In genomic region chr7:150379590-150380379, GRCh38 we compare ENCODE assay signal across 8 cellular contexts. TPM values are rescaled to one million over a fixed set of nuclear protein-coding genes. Genes with fewer than 3 reads are reported as not detected.
DNase-seq lines count a peak whose midpoint lies in the region; ATAC-seq and TF ChIP-seq lines count a peak whose summit lies in the region.

No MANE protein-coding gene starts in this region.

- H3K4me1 ChIP-seq in PC-3 (ENCODE audit: insufficient read depth, low read length): peaks cover 18% of the 10 kb centered on the region
- peaks cover 22% of the 10 kb centered on the region for H3K4me1 ChIP-seq in effector memory CD4-positive, alpha-beta T cell (ENCODE audit: control insufficient read depth, insufficient read depth, low read length, poor library complexity, severe bottlenecking)
- peaks cover 63% of the 10 kb centered on the region for H3K4me1 ChIP-seq in mucosa of descending colon (ENCODE audit: low read depth)
- no peaks in the 10 kb centered on the region for H3K4me1 ChIP-seq in aorta (ENCODE audit: control insufficient read depth in 1 of 2, insufficient read depth in 2 of 2, low read length in 2 of 2)

- H3K27me3 ChIP-seq in PC-3 (ENCODE audit: low read length) (no peaks in the 10 kb centered on the region), aorta (ENCODE audit: control insufficient read depth in 1 of 2, insufficient read depth in 2 of 2, low read length in 1 of 2) (no peaks in the 10 kb centered on the region)
- H3K27me3 ChIP-seq in effector memory CD4-positive, alpha-beta T cell (replicated peaks; ENCODE audit: control insufficient read depth, insufficient read depth, low read length, poor library complexity, severe bottlenecking): no peaks in the 10 kb centered on the region

- WGBS in aorta, 2 donors: 1% methylated on average over 33 to 34 of the region's 34 CpGs

- peaks cover 5% of the 10 kb centered on the region for H3F3A ChIP-seq in PC-3 (ENCODE audit: low read length, unreplicated experiment)

- peak; percentile 10 for DNase-seq in DMS79 (lab: John Stamatoyannopoulos, UW)
- DNase-seq in PC-3: peak; percentile 22
- no peak for DNase-seq in effector memory CD4-positive, alpha-beta T cell
- DNase-seq in mucosa of descending colon: peak in 2 of 3 donors; percentile 71 to 79
- DNase-seq in aorta: no peak
- DNase-seq in NK-92 (lab: John Stamatoyannopoulos, UW; ENCODE audit: unreplicated experiment): no peak

- intact Hi-C loops in PC-3 (cut with micrococcal nuclease) (loop anchor here (1.0 to 5.0 kb wide), 5 partner anchors 11 to 57 kb away; partner anchors contain the start of genes ACTR3C and LRRC61), mucosa of descending colon (cut with DNase I, micrococcal nuclease) (no loop called here), aorta (cut with DNase I) (loop anchor here (1.0 to 10.0 kb wide), 4 partner anchors 11 to 95 kb away; partner anchors contain the start of genes RARRES2 (in 1 of the 2) and REPIN1 (in 1 of the 2))

- TF ChIP-seq CTCF in PC-3 (conservative IDR thresholded peaks at IDR 0.05; ENCODE audit: low read depth, low read length): no peak
- no peak for TF ChIP-seq CTCF in mucosa of descending colon (IDR thresholded peaks at IDR 0.05)

- no peaks in the 10 kb centered on the region for H3K79me2 ChIP-seq in PC-3 (ENCODE audit: low read length)

- no peaks in the 10 kb centered on the region for H3K9me3 ChIP-seq in PC-3 (ENCODE audit: low read length)
- H3K9me3 ChIP-seq in effector memory CD4-positive, alpha-beta T cell (ENCODE audit: control insufficient read depth, low read length): no peaks in the 10 kb centered on the region
- H3K9me3 ChIP-seq in mucosa of descending colon: no peaks in the 10 kb centered on the region
- no peaks in the 10 kb centered on the region for H3K9me3 ChIP-seq in aorta (ENCODE audit: control insufficient read depth, low read length)

- CTCF ChIA-PET in PC-3 (lab: Charles Lee): no interaction called here

- peak overlapping the region; percentile 89 for H3K4me3 ChIP-seq in PC-3 (ENCODE audit: low read length)
- peak overlapping the region; percentile 83 for H3K4me3 ChIP-seq in effector memory CD4-positive, alpha-beta T cell (ENCODE audit: insufficient read depth, low read depth, low read length, poor library complexity, severe bottlenecking)
- H3K4me3 ChIP-seq in mucosa of descending colon: peak overlapping the region; percentile 56
- H3K4me3 ChIP-seq in aorta (ENCODE audit: low read length in 2 of 2): peak overlapping the region; percentile 75 to 92

- ATAC-seq in GM21528 (IDR thresholded peaks at IDR 0.05; ENCODE audit: low FRiP score, unreplicated experiment): peak; percentile 6
- peak; percentile 5 for ATAC-seq in PC-3
- no peak for ATAC-seq in mucosa of descending colon
- no peak for ATAC-seq in aorta (ENCODE audit: low FRiP score)
- no peak for ATAC-seq in HG03025 (IDR thresholded peaks at IDR 0.05; ENCODE audit: low FRiP score, unreplicated experiment)

- H3K9ac ChIP-seq in PC-3 (ENCODE audit: low read length): peak overlapping the region; percentile 77

- BruUV-seq in PC-3 (replicated peaks; lab: Mats Ljungman, UMichigan): no TSS peak

- H3K36me3 ChIP-seq in PC-3 (ENCODE audit: low read depth, low read length): no peaks in the 10 kb centered on the region
- H3K36me3 ChIP-seq in effector memory CD4-positive, alpha-beta T cell (ENCODE audit: control insufficient read depth, insufficient read depth, low read length): no peaks in the 10 kb centered on the region
- H3K36me3 ChIP-seq in mucosa of descending colon (ENCODE audit: low read depth): no peaks in the 10 kb centered on the region
- H3K36me3 ChIP-seq in aorta (ENCODE audit: control insufficient read depth in 1 of 2, insufficient read depth in 2 of 2, low read length in 1 of 2): no peaks in the 10 kb centered on the region

- POLR2A ChIA-PET in PC-3 (lab: Charles Lee; ENCODE audit: unreplicated experiment): no interaction called here

- H3K27ac ChIP-seq in PC-3 (ENCODE audit: low read length) (no peak overlapping the region), aorta (ENCODE audit: low read depth in 1 of 2, low read length in 2 of 2) (no peak overlapping the region)
- H3K27ac ChIP-seq in effector memory CD4-positive, alpha-beta T cell (ENCODE audit: insufficient read depth, low read length, poor library complexity, severe bottlenecking): peak overlapping the region; percentile 61

- H3K4me2 ChIP-seq in PC-3 (ENCODE audit: low read length): peak overlapping the region; percentile 91

- H3K9me2 ChIP-seq in PC-3 (replicated peaks; ENCODE audit: low read length): no peaks in the 10 kb centered on the region

- peak overlapping the region; percentile 81 for H2AFZ ChIP-seq in PC-3 (ENCODE audit: low read length)

- no peaks in the 10 kb centered on the region for H4K20me1 ChIP-seq in PC-3 (ENCODE audit: low read length)

RNA-seq across cellular contexts. Expression of gene ZNF775, which starts 0.7 kb away (rescaled TPM):
- 3.7 and 4.7 TPM in 2 replicates for total RNA-seq in PC-3 (2014; rRNA removed)
- 10 to 100 TPM; 10.9 to 11.8 (median 11.3) TPM for total RNA-seq in mucosa of descending colon
- 1 to 10 TPM; 3.1 to 6.4 TPM for total RNA-seq in aorta
- polyA plus RNA-seq in aorta: 1 to 10 TPM; 1.9 to 3.5 TPM

RNA-seq across cellular contexts. Expression of gene REPIN1, which starts 11.2 kb away (rescaled TPM):
- total RNA-seq in PC-3 (2014; rRNA removed) (124 and 153 TPM in 2 replicates), mucosa of descending colon (100 to 1,000 TPM; 151 to 228 (median 202) TPM), aorta (10 to 100 TPM; 52.0 to 56.7 TPM)
- 10 to 100 TPM; 19.7 to 44.9 TPM for polyA plus RNA-seq in aorta

RNA-seq across cellular contexts. Expression of gene RARRES2, which starts 38.4 kb away (rescaled TPM):
- total RNA-seq in PC-3 (2014; rRNA removed): 1.6 TPM in 1 of 2 replicates, not detected in the other
- total RNA-seq in mucosa of descending colon: 100 to 1,000 TPM in 1 of 3 donors, 10 to 100 TPM in 2; 82.6 to 202 (median 98.9) TPM
- 100 to 1,000 TPM in 1 of 2 donors, 10 to 100 TPM in 1; 73.1 to 121 TPM for total RNA-seq in aorta
- polyA plus RNA-seq in aorta: 100 to 1,000 TPM in 1 of 2 donors, 10 to 100 TPM in 1; 65.9 to 198 TPM

RNA-seq across cellular contexts. Expression of gene ACTR3C, which starts 56.4 kb away (rescaled TPM):
- 7.8 and 10.8 TPM in 2 replicates for total RNA-seq in PC-3 (2014; rRNA removed)
- 10 to 100 TPM; 29.9 to 53.0 (median 30.2) TPM for total RNA-seq in mucosa of descending colon
- total RNA-seq in aorta: 1 to 10 TPM; 1.2 to 5.2 TPM
- under 1 TPM in 1 of 2 donors, not detected in 1; 0.75 TPM for polyA plus RNA-seq in aorta

RNA-seq across cellular contexts. Expression of gene LRRC61, which starts 56.6 kb away (rescaled TPM):
- 15.1 and 16.4 TPM in 2 replicates for total RNA-seq in PC-3 (2014; rRNA removed)
- total RNA-seq in mucosa of descending colon: 10 to 100 TPM; 11.8 to 14.5 (median 14.5) TPM
- total RNA-seq in aorta: 1 to 10 TPM; 2.5 to 2.6 TPM
- polyA plus RNA-seq in aorta: 1 to 10 TPM in 1 of 2 donors, under 1 TPM in 1; 0.15 to 2.6 TPM

Comparison
In these comparisons a context has a peak if more than half of its experiments do, and no peak if none do; other contexts are left out.
1. DNase-seq: peak in DMS79 (single experiment), PC-3 (single experiment) and mucosa of descending colon (2 of 3); none in effector memory CD4-positive, alpha-beta T cell (0 of 3), aorta (0 of 2) and NK-92 (single experiment).
2. ATAC-seq: peak in GM21528 (single experiment) and PC-3 (single experiment); none in mucosa of descending colon (single experiment), aorta (single experiment) and HG03025 (single experiment).
3. RNA of gene RARRES2, which starts 38.4 kb away (total RNA-seq): 73.1 to 121 TPM in aorta and 82.6 to 202 TPM in mucosa of descending colon; 1.6 TPM in PC-3; every median in the first group is over 10 times any median in the second.
4. intact Hi-C loops: an anchor here in PC-3 (1.0 to 5.0 kb wide) and aorta (1.0 to 10.0 kb wide); none called in mucosa of descending colon.
5. Peak in every context shown above with its lines, with median percentiles within 50 percentile points of each other: H3K4me3 ChIP-seq.